ENCODE assay signal across 8 cellular contexts in genomic region chr17:79391808-79392233, GRCh38.
DNase-seq lines count a peak whose midpoint lies in the region; ATAC-seq, FAIRE-seq and TF ChIP-seq lines count a peak whose summit lies in the region.

No MANE protein-coding gene starts in this region.

- H3K4me1 ChIP-seq in astrocyte (ENCODE audit: insufficient read depth, low read length) (no peaks in the 10 kb centered on the region), smooth muscle cell (ENCODE audit: low read depth) (no peaks in the 10 kb centered on the region)

- H3K4me1 Mint-ChIP-seq in astrocyte (ENCODE audit: low read depth, unreplicated experiment): no peaks in the 10 kb centered on the region

- H3K9ac ChIP-seq in astrocyte (ENCODE audit: low read length) (no peak overlapping the region), smooth muscle cell (ENCODE audit: low read depth) (no peak overlapping the region)

- peak; percentile 49 to 66 for DNase-seq in NCI-H1930 (lab: John Stamatoyannopoulos, UW)
- peak; percentile 40 for DNase-seq in T1000 (lab: John Stamatoyannopoulos, UW)
- peak; percentile 14 for DNase-seq in astrocyte (ENCODE audit: low read depth)
- DNase-seq in hypothalamus (lab: John Stamatoyannopoulos, UW): peak in 48 of 51 donors; percentile 3 to 77 (median 46)
- peak; percentile 49 for DNase-seq in smooth muscle cell (lab: John Stamatoyannopoulos, UW; ENCODE audit: unreplicated experiment)

- 12% methylated on average over 18 of the region's 18 CpGs for WGBS in smooth muscle cell (ENCODE audit: low lambda C conversion rate)

- H3K36me3 ChIP-seq in astrocyte (ENCODE audit: insufficient read depth, low read length): no peaks in the 10 kb centered on the region
- H3K36me3 ChIP-seq in smooth muscle cell (ENCODE audit: low read depth): no peaks in the 10 kb centered on the region

- no peaks in the 10 kb centered on the region for H3K9me3 Mint-ChIP-seq in astrocyte (ENCODE audit: unreplicated experiment)

- H3K27ac Mint-ChIP-seq in astrocyte (ENCODE audit: unreplicated experiment): no peak overlapping the region

- H3F3A ChIP-seq in smooth muscle cell (ENCODE audit: low read depth): no peaks in the 10 kb centered on the region

- H3K27me3 ChIP-seq in astrocyte (ENCODE audit: insufficient read depth, low read length): peaks cover 24% of the 10 kb centered on the region
- peaks cover 60% of the 10 kb centered on the region for H3K27me3 ChIP-seq in smooth muscle cell (ENCODE audit: low read depth)

- H3K27me3 Mint-ChIP-seq in astrocyte (ENCODE audit: low read depth, unreplicated experiment): peaks cover 81% of the 10 kb centered on the region

- ATAC-seq in HG02763 (IDR thresholded peaks at IDR 0.05; ENCODE audit: unreplicated experiment) (no peak), HG02678 (IDR thresholded peaks at IDR 0.05; ENCODE audit: unreplicated experiment) (no peak)

- no peaks in the 10 kb centered on the region for H3K36me3 Mint-ChIP-seq in astrocyte (ENCODE audit: low read depth, unreplicated experiment)

- H4K20me1 ChIP-seq in astrocyte (ENCODE audit: insufficient read depth, low read length): no peaks in the 10 kb centered on the region
- H4K20me1 ChIP-seq in smooth muscle cell (ENCODE audit: low read depth): no peaks in the 10 kb centered on the region

- FAIRE-seq in astrocyte (lab: Jason Lieb, UNC): no peak

- H3K79me2 ChIP-seq in astrocyte (ENCODE audit: insufficient read depth, low read length) (no peaks in the 10 kb centered on the region), smooth muscle cell (ENCODE audit: low read depth) (no peaks in the 10 kb centered on the region)

- H2AFZ ChIP-seq in astrocyte (ENCODE audit: low read depth, low read length) (no peak overlapping the region), smooth muscle cell (ENCODE audit: low read depth) (no peak overlapping the region)

- no peak overlapping the region for H3K4me2 ChIP-seq in astrocyte (ENCODE audit: low read length)
- H3K4me2 ChIP-seq in smooth muscle cell: no peak overlapping the region

- H3K9me3 ChIP-seq in astrocyte (ENCODE audit: insufficient read depth, low read depth, low read length) (no peaks in the 10 kb centered on the region), smooth muscle cell (replicated peaks; ENCODE audit: low read depth) (no peaks in the 10 kb centered on the region)

- peak; percentile 83 for TF ChIP-seq CTCF in GM12875 (IDR thresholded peaks at IDR 0.05; ENCODE audit: borderline replicate concordance, insufficient read depth, low read depth, low read length)
- peak; percentile 79 for TF ChIP-seq CTCF in astrocyte (IDR thresholded peaks at IDR 0.05; ENCODE audit: insufficient read depth, low read depth, low read length)
- peak; percentile 86 for TF ChIP-seq CTCF in smooth muscle cell (IDR thresholded peaks at IDR 0.05; ENCODE audit: borderline replicate concordance, insufficient read depth, poor library complexity, severe bottlenecking)

- H3K27ac ChIP-seq in astrocyte (ENCODE audit: low read depth, low read length): no peak overlapping the region
- no peak overlapping the region for H3K27ac ChIP-seq in smooth muscle cell (ENCODE audit: low read depth)

- H3K4me3 Mint-ChIP-seq in astrocyte (ENCODE audit: unreplicated experiment): no peak overlapping the region

- H3K4me3 ChIP-seq in GM12875 (ENCODE audit: low read depth, low read length) (no peak overlapping the region), astrocyte (ENCODE audit: insufficient read depth, low read depth, low read length) (no peak overlapping the region), smooth muscle cell (no peak overlapping the region)
